In the genomic region with DNA sequence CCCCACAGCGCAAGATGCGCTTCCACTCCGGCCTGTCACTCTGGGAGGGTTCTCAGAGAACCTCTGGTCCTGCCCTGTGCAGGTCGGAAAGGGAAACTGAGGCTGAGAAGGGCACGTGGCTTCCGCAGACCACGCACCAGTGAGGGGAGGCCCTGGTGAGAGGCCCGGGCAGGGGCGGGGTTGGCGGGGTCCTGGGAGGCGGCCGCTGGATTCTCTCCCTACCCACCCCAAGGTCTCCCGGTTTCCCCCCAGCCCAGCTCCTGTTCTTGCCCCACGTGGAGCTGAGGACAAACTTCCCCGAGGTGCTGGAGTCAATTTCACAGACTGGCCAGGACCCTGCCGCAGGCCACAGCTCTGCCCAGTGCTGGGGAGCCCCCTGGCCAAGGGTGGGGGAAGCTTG, we compare ENCODE assay signal across 19 cellular contexts. TPM values are rescaled to one million over a fixed set of nuclear protein-coding genes. Genes with fewer than 3 reads are reported as not detected.
DNase-seq lines count a peak whose midpoint lies in the region; ATAC-seq lines count a peak whose summit lies in the region.
"Had no signal": no experiment of that assay in that cellular context is flagged by ENCODE, and none has a peak within 500 bp of the region (broad histone marks: within the 10 kb centered on the region; RNA-seq: fewer than 3 reads in every experiment).

No MANE protein-coding gene starts in this region.

- no peaks in the 10 kb centered on the region for H3K9me3 Mint-ChIP-seq in activated naive CD8-positive, alpha-beta T cell treated with anti-CD3 and anti-CD28 coated beads, Interleukin-2, amount 50 U/mL, for 24 hours
- H3K9me3 Mint-ChIP-seq in activated naive CD8-positive, alpha-beta T cell treated with anti-CD3 and anti-CD28 coated beads for 36 hours: no peaks in the 10 kb centered on the region
- H3K9me3 Mint-ChIP-seq in stimulated activated naive B cell treated with anti-CD40 and anti-IgM and Interleukin-4, amounts not matched to agents 10 μg/mL and 1 μg/mL and 100 μg/mL, for 72 hours: peaks cover 0 to 3% of the 10 kb centered on the region in 2 donors
- H3K9me3 Mint-ChIP-seq: naive thymus-derived CD8-positive, alpha-beta T cell had no signal

- H3K27ac ChIP-seq in iPS-18a (ENCODE audit: low read length): no peak overlapping the region
- H3K27ac ChIP-seq: KMS-11, left lung had no signal

- no peaks in the 10 kb centered on the region for H3K27me3 Mint-ChIP-seq in activated naive CD8-positive, alpha-beta T cell treated with anti-CD3 and anti-CD28 coated beads, Interleukin-2, amount 50 U/mL, for 24 hours
- no peaks in the 10 kb centered on the region for H3K27me3 Mint-ChIP-seq in activated naive CD8-positive, alpha-beta T cell treated with anti-CD3 and anti-CD28 coated beads for 36 hours
- H3K27me3 Mint-ChIP-seq in stimulated activated naive B cell treated with anti-CD40 and anti-IgM and Interleukin-4, amounts not matched to agents 10 μg/mL and 1 μg/mL and 100 μg/mL, for 72 hours: no peaks in the 10 kb centered on the region
- H3K27me3 Mint-ChIP-seq: naive thymus-derived CD8-positive, alpha-beta T cell had no signal

- peak overlapping the region; percentile 77 for H3K9ac ChIP-seq in iPS-18a (ENCODE audit: low read length)

- H3K4me3 ChIP-seq in iPS-18a (ENCODE audit: low read length): no peak overlapping the region
- H3K4me3 ChIP-seq: left lung had no signal

- no peaks in the 10 kb centered on the region for H3K36me3 ChIP-seq in iPS-18a (ENCODE audit: control insufficient read depth, low read depth, low read length)
- H3K36me3 ChIP-seq: esophagus squamous epithelium, heart left ventricle, left lung had no signal

- peaks cover 11% of the 10 kb centered on the region for H3K4me1 ChIP-seq in iPS-18a (ENCODE audit: control insufficient read depth, low read depth, low read length)

- peaks cover 35% of the 10 kb centered on the region for H3K4me1 Mint-ChIP-seq in activated naive CD8-positive, alpha-beta T cell treated with anti-CD3 and anti-CD28 coated beads, Interleukin-2, amount 50 U/mL, for 24 hours
- peaks cover 22% of the 10 kb centered on the region for H3K4me1 Mint-ChIP-seq in activated naive CD8-positive, alpha-beta T cell treated with anti-CD3 and anti-CD28 coated beads for 36 hours
- peaks cover 65 to 84% of the 10 kb centered on the region in 2 donors for H3K4me1 Mint-ChIP-seq in stimulated activated naive B cell treated with anti-CD40 and anti-IgM and Interleukin-4, amounts not matched to agents 10 μg/mL and 1 μg/mL and 100 μg/mL, for 72 hours

- no peaks in the 10 kb centered on the region for H3K27me3 ChIP-seq in iPS-18a (ENCODE audit: control insufficient read depth, insufficient read depth, low read length)
- H3K27me3 ChIP-seq: esophagus squamous epithelium, heart left ventricle, left lung had no signal

- H3K36me3 Mint-ChIP-seq in activated naive CD8-positive, alpha-beta T cell treated with anti-CD3 and anti-CD28 coated beads, Interleukin-2, amount 50 U/mL, for 24 hours (ENCODE audit: low read depth): no peaks in the 10 kb centered on the region
- H3K36me3 Mint-ChIP-seq in activated naive CD8-positive, alpha-beta T cell treated with anti-CD3 and anti-CD28 coated beads for 36 hours: no peaks in the 10 kb centered on the region
- H3K36me3 Mint-ChIP-seq in stimulated activated naive B cell treated with anti-CD40 and anti-IgM and Interleukin-4, amounts not matched to agents 10 μg/mL and 1 μg/mL and 100 μg/mL, for 72 hours: peaks cover 42 to 50% of the 10 kb centered on the region in 2 donors
- H3K36me3 Mint-ChIP-seq: naive thymus-derived CD8-positive, alpha-beta T cell had no signal

- H3K27ac Mint-ChIP-seq in activated naive CD8-positive, alpha-beta T cell treated with anti-CD3 and anti-CD28 coated beads, Interleukin-2, amount 50 U/mL, for 24 hours: peak overlapping the region; percentile 81
- H3K27ac Mint-ChIP-seq in activated naive CD8-positive, alpha-beta T cell treated with anti-CD3 and anti-CD28 coated beads for 36 hours: no peak overlapping the region
- H3K27ac Mint-ChIP-seq in stimulated activated naive B cell treated with anti-CD40 and anti-IgM and Interleukin-4, amounts not matched to agents 10 μg/mL and 1 μg/mL and 100 μg/mL, for 72 hours: peak overlapping the region; percentile 97

- no peak for DNase-seq in activated naive CD8-positive, alpha-beta T cell treated with anti-CD3 and anti-CD28 coated beads, Interleukin-2, amount 50 U/mL, for 24 hours
- DNase-seq in activated naive CD8-positive, alpha-beta T cell treated with anti-CD3 and anti-CD28 coated beads for 36 hours: no peak
- no peak for DNase-seq in stimulated activated naive B cell treated with anti-CD40 and anti-IgM and Interleukin-4, amounts not matched to agents 10 μg/mL and 1 μg/mL and 100 μg/mL, for 72 hours
- DNase-seq in DMS 273 (lab: John Stamatoyannopoulos, UW; ENCODE audit: unreplicated experiment): no peak
- DNase-seq in LoVo (ENCODE audit: low spot score): no peak
- DNase-seq: 8988T; activated CD8-positive, alpha-beta T cell treated with anti-CD3 and anti-CD28 coated beads, Interleukin-2, amount 10 ng/mL, durations not matched to agents 7 days and 5 days; activated effector memory CD4-positive, alpha-beta T cell treated with anti-CD3 and anti-CD28 coated beads, Interleukin-2, amount 50 U/mL, for 16 hours; esophagus squamous epithelium; NCI-H1417 treated with DMSO at 0.1 percent for 48 hours; NCI-H345 had no signal

- H3K9me3 ChIP-seq in iPS-18a (ENCODE audit: control insufficient read depth, low read depth, low read length): no peaks in the 10 kb centered on the region
- H3K9me3 ChIP-seq: esophagus squamous epithelium, heart left ventricle, left lung, SK-N-SH had no signal

- H3K4me3 Mint-ChIP-seq in activated naive CD8-positive, alpha-beta T cell treated with anti-CD3 and anti-CD28 coated beads, Interleukin-2, amount 50 U/mL, for 24 hours: no peak overlapping the region
- H3K4me3 Mint-ChIP-seq in activated naive CD8-positive, alpha-beta T cell treated with anti-CD3 and anti-CD28 coated beads for 36 hours: no peak overlapping the region
- H3K4me3 Mint-ChIP-seq in stimulated activated naive B cell treated with anti-CD40 and anti-IgM and Interleukin-4, amounts not matched to agents 10 μg/mL and 1 μg/mL and 100 μg/mL, for 72 hours: peak overlapping the region; percentile 93 to 95

- no peak for ATAC-seq in activated naive CD8-positive, alpha-beta T cell treated with anti-CD3 and anti-CD28 coated beads, Interleukin-2, amount 50 U/mL, for 24 hours
- no peak for ATAC-seq in stimulated activated naive B cell treated with anti-CD40 and anti-IgM and Interleukin-4, amounts not matched to agents 10 μg/mL and 1 μg/mL and 100 μg/mL, for 72 hours (replicated peaks)

RNA-seq across cellular contexts. Expression of gene CCL17, which starts 11.5 kb away (rescaled TPM):
- not detected for total RNA-seq in activated naive CD8-positive, alpha-beta T cell treated with anti-CD3 and anti-CD28 coated beads for 36 hours
- total RNA-seq: dermis microvascular lymphatic vessel endothelial cell; naive thymus-derived CD8-positive, alpha-beta T cell; urinary bladder had no signal

RNA-seq across cellular contexts. Expression of gene CIAPIN1, which starts 31.1 kb away (rescaled TPM):
- 10 to 100 TPM; 71.3 to 73.6 TPM for total RNA-seq in activated naive CD8-positive, alpha-beta T cell treated with anti-CD3 and anti-CD28 coated beads for 36 hours

RNA-seq across cellular contexts. Expression of gene COQ9, which starts 31.2 kb away (rescaled TPM):
- total RNA-seq in activated naive CD8-positive, alpha-beta T cell treated with anti-CD3 and anti-CD28 coated beads for 36 hours: 10 to 100 TPM; 46.3 to 49.6 TPM

RNA-seq across cellular contexts. Expression of gene CX3CL1, which starts 43.8 kb away (rescaled TPM):
- total RNA-seq in activated naive CD8-positive, alpha-beta T cell treated with anti-CD3 and anti-CD28 coated beads for 36 hours: under 1 TPM in 1 of 2 experiments, not detected in 1; 0.14 TPM
- total RNA-seq: activated CD8-positive, alpha-beta T cell treated with anti-CD3 and anti-CD28 coated beads, Interleukin-2, amount 10 ng/mL, durations not matched to agents 7 days and 5 days; naive thymus-derived CD8-positive, alpha-beta T cell had no signal

RNA-seq across cellular contexts. Expression of gene POLR2C, which starts 46.4 kb away (rescaled TPM):
- 10 to 100 TPM; 72.1 to 76.2 TPM for total RNA-seq in activated naive CD8-positive, alpha-beta T cell treated with anti-CD3 and anti-CD28 coated beads for 36 hours

Comparison
In these comparisons a context has a peak if more than half of its experiments do, and no peak if none do; other contexts are left out.
1. H3K4me3 Mint-ChIP-seq: peak in stimulated activated naive B cell treated with anti-CD40 and anti-IgM and Interleukin-4, amounts not matched to agents 10 μg/mL and 1 μg/mL and 100 μg/mL, for 72 hours (2 of 2); none in activated naive CD8-positive, alpha-beta T cell treated with anti-CD3 and anti-CD28 coated beads, Interleukin-2, amount 50 U/mL, for 24 hours (single experiment) and activated naive CD8-positive, alpha-beta T cell treated with anti-CD3 and anti-CD28 coated beads for 36 hours (single experiment).